In genomic region chr7:118754608-118755007, GRCh38 we compare ENCODE assay signal across 27 cellular contexts.
DNase-seq lines count a peak whose midpoint lies in the region; ATAC-seq, FAIRE-seq and TF ChIP-seq lines count a peak whose summit lies in the region.
"Had no signal": no experiment of that assay in that cellular context is flagged by ENCODE, and none has a peak within 500 bp of the region (broad histone marks: within the 10 kb centered on the region; RNA-seq: fewer than 3 reads in every experiment).

No MANE protein-coding gene starts in this region.

- ATAC-seq in esophagus mucosa (peak; percentile 64), GM18502 (IDR thresholded peaks at IDR 0.05; ENCODE audit: poor library complexity, unreplicated experiment) (no peak), GM18861 (IDR thresholded peaks at IDR 0.05; ENCODE audit: unreplicated experiment) (no peak)
- ATAC-seq: CD8-positive, alpha-beta T cell; HCT116; HepG2 had no signal

- no peak overlapping the region for H3K4ac ChIP-seq in trophoblast cell (ENCODE audit: low read depth, low read length)

- no peak overlapping the region for H4K12ac ChIP-seq in trophoblast cell (ENCODE audit: low read depth, low read length)

- 13% methylated on average over 3 of the region's 3 CpGs for WGBS in mammary epithelial cell (ENCODE audit: low coverage, missing lambda C conversion rate)
- no CpG with 5 or more reads among the region's 3 CpGs for WGBS in trophoblast cell (ENCODE audit: extremely low coverage, insufficient coverage, insufficient read length)

- H3K79me2 ChIP-seq in mammary epithelial cell (ENCODE audit: insufficient read depth, low read length) = no peaks in the 10 kb centered on the region
- no peaks in the 10 kb centered on the region for H3K79me2 ChIP-seq in trophoblast cell (ENCODE audit: control insufficient read depth, insufficient read depth, low read length, poor library complexity)

- DNase-seq in mammary epithelial cell = peak; percentile 76
- DNase-seq in breast epithelium (ENCODE audit: low spot score in 2 of 2) = no peak
- DNase-seq in trophoblast cell = peak; percentile 28 to 56
- no peak for DNase-seq in kidney
- DNase-seq: Caco-2; CD8-positive, alpha-beta T cell; DMS 273 treated with DMSO at 0.1 percent for 48 hours; DMS79; EL; GF-D8; Kasumi-1; MV-4-11; NCI-H1694; NCI-H2029 treated with DMSO at 0.1 percent for 48 hours; NCI-H446 treated with DMSO at 0.1 percent for 48 hours; Right ventricle myocardium superior had no signal

- in situ Hi-C loops in mammary epithelial cell (cut with MboI; ENCODE audit: low sequenced_read_pairs in 2 of 2) = no loop called here

- H3K27ac ChIP-seq in mammary epithelial cell (ENCODE audit: insufficient read depth, low read depth, low read length) (peak overlapping the region; percentile 57), breast epithelium (no peak overlapping the region), trophoblast cell (ENCODE audit: low read depth, low read length) (no peak overlapping the region), kidney (ENCODE audit: low read depth in 2 of 2, low read length in 2 of 2) (no peak overlapping the region)
- H3K27ac ChIP-seq: 22Rv1, C4-2B, PC-9, SJSA1 had no signal

- H2AFZ ChIP-seq in mammary epithelial cell (ENCODE audit: low read depth, low read length) (peak overlapping the region; percentile 35), trophoblast cell (ENCODE audit: insufficient read depth, low read length, poor library complexity) (no peak overlapping the region)
- H2AFZ ChIP-seq: PC-9 had no signal

- H3K36me3 ChIP-seq in mammary epithelial cell (ENCODE audit: insufficient read depth, low read length) = no peaks in the 10 kb centered on the region
- H3K36me3 ChIP-seq in breast epithelium = no peaks in the 10 kb centered on the region
- H3K36me3 ChIP-seq in trophoblast cell (ENCODE audit: control insufficient read depth in 1 of 2, insufficient read depth in 2 of 2, low read length in 2 of 2) = no peaks in the 10 kb centered on the region
- no peaks in the 10 kb centered on the region for H3K36me3 ChIP-seq in kidney (ENCODE audit: control insufficient read depth in 1 of 2, insufficient read depth in 2 of 2, low read length in 2 of 2)
- H3K36me3 ChIP-seq: SJSA1 had no signal

- TSS peak; percentile 22 for BruUV-seq in mammary epithelial cell (replicated peaks; lab: Mats Ljungman, UMichigan)

- H2BK120ac ChIP-seq in trophoblast cell (ENCODE audit: insufficient read depth, low read length, poor library complexity) = no peak overlapping the region

- no peak overlapping the region for H3K14ac ChIP-seq in trophoblast cell (ENCODE audit: low read length)

- H3K23ac ChIP-seq in trophoblast cell (ENCODE audit: low read length) = no peak overlapping the region

- CTCF ChIA-PET in mammary epithelial cell (lab: Charles Lee; ENCODE audit: low non-redundant PET) = interaction anchor here (0.5 kb wide), 1 partner anchor 467 kb away, joined by 12 read pairs; no protein-coding TSS in a partner anchor

- H4K91ac ChIP-seq in trophoblast cell (ENCODE audit: low read depth, low read length) = no peak overlapping the region

- H3K4me2 ChIP-seq in mammary epithelial cell (ENCODE audit: insufficient read depth, low read depth, low read length) = no peak overlapping the region
- no peak overlapping the region for H3K4me2 ChIP-seq in trophoblast cell (ENCODE audit: low read length)
- H3K4me2 ChIP-seq: PC-9 had no signal

- no peaks in the 10 kb centered on the region for H3K9me3 ChIP-seq in mammary epithelial cell (replicated peaks; ENCODE audit: insufficient read depth, low read length)
- no peaks in the 10 kb centered on the region for H3K9me3 ChIP-seq in breast epithelium
- no peaks in the 10 kb centered on the region for H3K9me3 ChIP-seq in trophoblast cell (ENCODE audit: insufficient read depth, low read depth, low read length)
- H3K9me3 ChIP-seq in kidney (ENCODE audit: control insufficient read depth in 1 of 2, low read length in 2 of 2) = no peaks in the 10 kb centered on the region
- H3K9me3 ChIP-seq: Caco-2, SJSA1 had no signal

- no peak overlapping the region for H2BK12ac ChIP-seq in trophoblast cell (ENCODE audit: low read length)

- H4K20me1 ChIP-seq in mammary epithelial cell (ENCODE audit: insufficient read depth, low read length) = no peaks in the 10 kb centered on the region

- peaks cover 7% of the 10 kb centered on the region for H3K4me1 ChIP-seq in mammary epithelial cell (ENCODE audit: insufficient read depth, low read length)
- no peaks in the 10 kb centered on the region for H3K4me1 ChIP-seq in breast epithelium
- H3K4me1 ChIP-seq in trophoblast cell (ENCODE audit: control insufficient read depth in 1 of 2, insufficient read depth in 2 of 2, low read length in 2 of 2) = no peaks in the 10 kb centered on the region
- H3K4me1 ChIP-seq in kidney (ENCODE audit: control insufficient read depth in 1 of 2, insufficient read depth in 1 of 2, low read depth in 1 of 2, low read length in 2 of 2) = no peaks in the 10 kb centered on the region
- H3K4me1 ChIP-seq: Caco-2, SJSA1 had no signal

- H3K18ac ChIP-seq in trophoblast cell (ENCODE audit: low read length) = no peak overlapping the region

- no peak overlapping the region for H4K8ac ChIP-seq in trophoblast cell (ENCODE audit: low read depth, low read length)

- TF ChIP-seq CTCF in mammary epithelial cell (conservative IDR thresholded peaks at IDR 0.05 in 1 of 2, IDR thresholded peaks at IDR 0.05 in 1 of 2; ENCODE audit: extremely low read depth in 1 of 2, insufficient read depth in 1 of 2, low read depth in 1 of 2, low read length in 2 of 2) (no peak), breast epithelium (IDR thresholded peaks at IDR 0.05) (no peak), kidney (IDR thresholded peaks at IDR 0.05; ENCODE audit: borderline replicate concordance, extremely low read depth, insufficient read depth) (no peak)

- TF ChIP-seq POLR2A in breast epithelium (IDR thresholded peaks at IDR 0.05) = no peak

- H3K4me3 ChIP-seq in mammary epithelial cell (replicated peaks in 1 of 3; ENCODE audit: insufficient read depth in 1 of 3, low read depth in 2 of 3, low read length in 3 of 3) (no peak overlapping the region), breast epithelium (no peak overlapping the region), trophoblast cell (ENCODE audit: low read depth, low read length) (no peak overlapping the region), kidney (ENCODE audit: low read length in 2 of 2) (no peak overlapping the region)
- H3K4me3 ChIP-seq: PC-9, SJSA1 had no signal

- no peak overlapping the region for H2BK5ac ChIP-seq in trophoblast cell (ENCODE audit: low read depth, low read length, poor library complexity)

- H3K9ac ChIP-seq in mammary epithelial cell (ENCODE audit: insufficient read depth, low read length) (peak overlapping the region; percentile 10), trophoblast cell (ENCODE audit: low read length) (no peak overlapping the region), kidney (ENCODE audit: low read length in 2 of 2) (no peak overlapping the region)

- intact Hi-C loops in mammary epithelial cell (cut with micrococcal nuclease) = no loop called here
- intact Hi-C loops in breast epithelium (cut with DNase I; ENCODE audit: low total_unique reads) = no loop called here
- intact Hi-C loops in kidney (cut with DNase I) = no loop called here

- H3K79me1 ChIP-seq in trophoblast cell (ENCODE audit: low read length) = no peaks in the 10 kb centered on the region

- H3K27me3 ChIP-seq in mammary epithelial cell (ENCODE audit: insufficient read depth, low read length) = no peaks in the 10 kb centered on the region
- H3K27me3 ChIP-seq in breast epithelium = no peaks in the 10 kb centered on the region
- no peaks in the 10 kb centered on the region for H3K27me3 ChIP-seq in trophoblast cell (ENCODE audit: insufficient read depth, low read length)
- H3K27me3 ChIP-seq: SJSA1 had no signal

- FAIRE-seq in kidney (lab: Jason Lieb, UNC) = no peak
- FAIRE-seq: GM12891, GM19239, HepG2 had no signal

- H2AK5ac ChIP-seq in trophoblast cell (ENCODE audit: low read length) = no peak overlapping the region

- dilution Hi-C loops in mammary epithelial cell (cut with HindIII; ENCODE audit: low sequenced_read_pairs) = no loop called here

Comparison
In these comparisons a context has a peak if more than half of its experiments do, and no peak if none do; other contexts are left out.
1. DNase-seq: peak in mammary epithelial cell (single experiment) and trophoblast cell (2 of 2); none in breast epithelium (0 of 2) and kidney (single experiment).